Comparison of ENCODE assay signal across 13 cellular contexts in genomic region chr7:92875719-92876118, GRCh38. TPM values are rescaled to one million over a fixed set of nuclear protein-coding genes. Genes with fewer than 3 reads are reported as not detected.
DNase-seq lines count a peak whose midpoint lies in the region; ATAC-seq and TF ChIP-seq lines count a peak whose summit lies in the region.
"Had no signal": no experiment of that assay in that cellular context is flagged by ENCODE, and none has a peak within 500 bp of the region (broad histone marks: within the 10 kb centered on the region; RNA-seq: fewer than 3 reads in every experiment).

No MANE protein-coding gene starts in this region.

- H3K9me3 Mint-ChIP-seq in Calu3 (ENCODE audit: low read depth, unreplicated experiment) = peaks cover 14% of the 10 kb centered on the region
- H3K9me3 Mint-ChIP-seq: effector memory CD8-positive, alpha-beta T cell had no signal

- no peaks in the 10 kb centered on the region for H3K9me3 ChIP-seq in psoas muscle
- H3K9me3 ChIP-seq: body of pancreas had no signal

- no peaks in the 10 kb centered on the region for H3K27me3 ChIP-seq in psoas muscle (ENCODE audit: insufficient read depth in 3 of 3, low read length in 2 of 3)
- H3K27me3 ChIP-seq: body of pancreas had no signal

- no peak overlapping the region for H3K27ac ChIP-seq in psoas muscle
- H3K27ac ChIP-seq: body of pancreas had no signal

- no peaks in the 10 kb centered on the region for H3K36me3 Mint-ChIP-seq in Calu3 (ENCODE audit: insufficient read depth, unreplicated experiment)

- no peak overlapping the region for H3K27ac Mint-ChIP-seq in Calu3 (ENCODE audit: unreplicated experiment)
- H3K27ac Mint-ChIP-seq: effector memory CD8-positive, alpha-beta T cell; naive thymus-derived CD4-positive, alpha-beta T cell had no signal

- TF ChIP-seq CTCF in AG10803 (conservative IDR thresholded peaks at IDR 0.05; ENCODE audit: low read length) (no peak), fibroblast of pulmonary artery (IDR thresholded peaks at IDR 0.05; ENCODE audit: low read length, missing control alignments) (no peak), psoas muscle (IDR thresholded peaks at IDR 0.05) (no peak), Calu3 (IDR thresholded peaks at IDR 0.05; ENCODE audit: unreplicated experiment) (no peak)

- H3K36me3 ChIP-seq in psoas muscle (ENCODE audit: insufficient read depth in 1 of 2, low read depth in 1 of 2) = no peaks in the 10 kb centered on the region

- H3K27me3 Mint-ChIP-seq in Calu3 (ENCODE audit: unreplicated experiment) = no peaks in the 10 kb centered on the region
- H3K27me3 Mint-ChIP-seq: effector memory CD8-positive, alpha-beta T cell had no signal

- DNase-seq in AG10803 (ENCODE audit: low read depth) (peak; percentile 3), EL (peak; percentile 51), NCI-H226 (peak; percentile 87), fibroblast of pulmonary artery (ENCODE audit: low read depth) (peak; percentile 25), psoas muscle (no peak), Calu3 (no peak), NCI-H526 treated with DMSO at 0.1 percent for 48 hours (lab: John Stamatoyannopoulos, UW) (no peak)
- DNase-seq: body of pancreas; effector memory CD8-positive, alpha-beta T cell; left cardiac atrium; naive thymus-derived CD4-positive, alpha-beta T cell had no signal

- intact Hi-C loops in psoas muscle (cut with DNase I) (no loop called here), Calu3 (cut with micrococcal nuclease; ENCODE audit: unreplicated experiment) (no loop called here)

- no TSS peak for BruUV-seq in Calu3 (replicated peaks; lab: Mats Ljungman, UMichigan)

- H3K4me1 Mint-ChIP-seq in Calu3 (ENCODE audit: low read depth, unreplicated experiment) = no peaks in the 10 kb centered on the region

- CTCF ChIA-PET in Calu3 (lab: Charles Lee) = no interaction called here

- no peaks in the 10 kb centered on the region for H3K4me1 ChIP-seq in psoas muscle
- H3K4me1 ChIP-seq: body of pancreas had no signal

- H3K4me3 Mint-ChIP-seq in Calu3 (ENCODE audit: low read depth, unreplicated experiment) = no peak overlapping the region
- H3K4me3 Mint-ChIP-seq: effector memory CD8-positive, alpha-beta T cell; naive thymus-derived CD4-positive, alpha-beta T cell had no signal

- no peak overlapping the region for H3K4me3 ChIP-seq in AG10803 (ENCODE audit: low read length)
- no peak overlapping the region for H3K4me3 ChIP-seq in fibroblast of pulmonary artery (replicated peaks; ENCODE audit: low read depth, low read length)
- no peak overlapping the region for H3K4me3 ChIP-seq in psoas muscle
- H3K4me3 ChIP-seq: body of pancreas had no signal

- ATAC-seq in psoas muscle = no peak
- no peak for ATAC-seq in SK-N-SH treated with all-trans-retinoic acid at 6 μM for 48 hours
- ATAC-seq: body of pancreas; effector memory CD8-positive, alpha-beta T cell; left cardiac atrium; naive thymus-derived CD4-positive, alpha-beta T cell; right cardiac atrium had no signal

- WGBS in psoas muscle, 3 donors = 93 to 100% (median 93%) methylated on average over 2 of the region's 2 CpGs

TF ChIP-seq in SK-N-SH treated with all-trans-retinoic acid at 6 μM for 48 hours, 23 proteins besides CTCF, POLR2A, EP300 and RAD21:
- TF ChIP-seq ZFP3 (CRISPR knock-in tag; IDR thresholded peaks at IDR 0.05) = no peak
TF ChIP-seq in SK-N-SH treated with all-trans-retinoic acid at 6 μM for 48 hours: peak in this region for 0.

RNA-seq across cellular contexts. Expression of gene CDK6, which starts 39.3 kb away (rescaled TPM):
- total RNA-seq in psoas muscle = 1 to 10 TPM; 3.2 to 8.0 (median 4.6) TPM
- under 1 TPM; 0.39 to 0.92 (median 0.60) TPM for polyA plus RNA-seq in psoas muscle
- total RNA-seq in Calu3 (2022) = 67.7 and 87.9 TPM in 2 replicates

Comparison
In these comparisons a context has a peak if more than half of its experiments do, and no peak if none do; other contexts are left out.
1. DNase-seq: peak in AG10803 (single experiment), EL (single experiment), NCI-H226 (single experiment) and fibroblast of pulmonary artery (single experiment); none in psoas muscle (0 of 2), Calu3 (single experiment) and NCI-H526 treated with DMSO at 0.1 percent for 48 hours (single experiment).